In genomic region chr9:128552744-128553221, GRCh38 we compare ENCODE assay signal across 1 cellular context.
TF ChIP-seq lines count a peak whose summit lies in the region.

No MANE protein-coding gene starts in this region.

TF ChIP-seq in GM12878, 131 proteins besides CTCF, POLR2A, EP300 and RAD21 (continued from another document and continues in another):
- TF ChIP-seq ZBTB4 (CRISPR knock-in tag; IDR thresholded peaks at IDR 0.05) (no peak), USF2 (IDR thresholded peaks at IDR 0.05; ENCODE audit: borderline replicate concordance, low read depth, low read length) (no peak), POLR2AphosphoS2 (IDR thresholded peaks at IDR 0.05; ENCODE audit: low read depth, low read length) (no peak), ZNF687 (IDR thresholded peaks at IDR 0.05) (no peak), PKNOX1 (IDR thresholded peaks at IDR 0.05) (no peak), SREBF1 (IDR thresholded peaks at IDR 0.05; ENCODE audit: low read length) (no peak), TAF1 (IDR thresholded peaks at IDR 0.05; ENCODE audit: borderline replicate concordance, low read depth, low read length) (no peak), MYC (IDR thresholded peaks at IDR 0.05; ENCODE audit: insufficient read depth, insufficient read length, insufficient replicate concordance, low read length, severe bottlenecking) (no peak), NFYA (IDR thresholded peaks at IDR 0.05; ENCODE audit: borderline replicate concordance, low read depth, low read length) (no peak), RCOR1 (conservative IDR thresholded peaks at IDR 0.05; ENCODE audit: low read depth, low read length) (no peak), ZNF622 (IDR thresholded peaks at IDR 0.05) (no peak), CEBPB (IDR thresholded peaks at IDR 0.05; ENCODE audit: borderline replicate concordance in 1 of 2, low read depth in 2 of 2, low read length in 2 of 2) (no peak), ATF3 (IDR thresholded peaks at IDR 0.05; ENCODE audit: borderline replicate concordance, extremely low read depth, low read depth, low read length) (no peak), IRF4 (IDR thresholded peaks at IDR 0.05; ENCODE audit: low read depth, low read length) (no peak), CBFB (IDR thresholded peaks at IDR 0.05; ENCODE audit: low read depth) (no peak), MEF2A (IDR thresholded peaks at IDR 0.05; ENCODE audit: insufficient read depth, low read depth, low read length) (no peak), NR2F1 (conservative IDR thresholded peaks at IDR 0.05) (no peak), LARP7 (IDR thresholded peaks at IDR 0.05) (peak; percentile 98), ZSCAN29 (IDR thresholded peaks at IDR 0.05) (0 out of 2 replicates have a peak, but pooled peaks have one; percentile 42), MAX (IDR thresholded peaks at IDR 0.05; ENCODE audit: low read depth, low read length) (peak; percentile 15; the same call in 1 of the 2 replicates), KDM1A (IDR thresholded peaks at IDR 0.05; ENCODE audit: borderline replicate concordance) (no peak), HSF1 (IDR thresholded peaks at IDR 0.05; ENCODE audit: low read depth, low read length) (no peak), NRF1 (conservative IDR thresholded peaks at IDR 0.05; ENCODE audit: low read depth, low read length) (no peak), ZNF24 (IDR thresholded peaks at IDR 0.05) (peak; percentile 76; the same call in 1 of the 2 replicates), ELK1 (IDR thresholded peaks at IDR 0.05; ENCODE audit: low read depth, low read length) (no peak), CREM (IDR thresholded peaks at IDR 0.05; ENCODE audit: low read depth) (no peak), NFXL1 (IDR thresholded peaks at IDR 0.05; ENCODE audit: borderline replicate concordance) (no peak), STAT3 (IDR thresholded peaks at IDR 0.05; ENCODE audit: low read depth, low read length) (no peak), STAT1 (conservative IDR thresholded peaks at IDR 0.05) (no peak), NFIC (IDR thresholded peaks at IDR 0.05; ENCODE audit: low read depth, low read length) (no peak), E2F4 (IDR thresholded peaks at IDR 0.05; ENCODE audit: low read depth, low read length) (no peak), HDAC2 (IDR thresholded peaks at IDR 0.05) (no peak), CHD2 (IDR thresholded peaks at IDR 0.05; ENCODE audit: borderline replicate concordance, low read depth, low read length) (no peak), ZNF207 (IDR thresholded peaks at IDR 0.05; ENCODE audit: borderline replicate concordance) (peak; percentile 6; the same call in 1 of the 2 replicates), ZBED1 (IDR thresholded peaks at IDR 0.05; ENCODE audit: borderline replicate concordance) (no peak), MYB (IDR thresholded peaks at IDR 0.05; ENCODE audit: borderline replicate concordance, low read depth, low read length) (no peak), YBX1 (IDR thresholded peaks at IDR 0.05) (no peak), SPI1 (IDR thresholded peaks at IDR 0.05; ENCODE audit: borderline replicate concordance, insufficient read depth, low read depth, low read length) (no peak), MXI1 (IDR thresholded peaks at IDR 0.05; ENCODE audit: low read depth, low read length) (no peak), NBN (IDR thresholded peaks at IDR 0.05) (no peak), SIN3A (IDR thresholded peaks at IDR 0.05; ENCODE audit: low read depth, low read length) (peak; percentile 3; the same call in 1 of the 2 replicates), BRCA1 (IDR thresholded peaks at IDR 0.05; ENCODE audit: low read depth, low read length) (no peak), ZBTB33 (IDR thresholded peaks at IDR 0.05) (no peak), CEBPZ (IDR thresholded peaks at IDR 0.05; ENCODE audit: low read depth, low read length) (no peak), RUNX3 (IDR thresholded peaks at IDR 0.05; ENCODE audit: low read length) (no peak), SP1 (IDR thresholded peaks at IDR 0.05; ENCODE audit: low read depth, low read length) (no peak), PAX8 (IDR thresholded peaks at IDR 0.05) (no peak)
